ENCODE assay signal across 16 cellular contexts in the genomic region with DNA sequence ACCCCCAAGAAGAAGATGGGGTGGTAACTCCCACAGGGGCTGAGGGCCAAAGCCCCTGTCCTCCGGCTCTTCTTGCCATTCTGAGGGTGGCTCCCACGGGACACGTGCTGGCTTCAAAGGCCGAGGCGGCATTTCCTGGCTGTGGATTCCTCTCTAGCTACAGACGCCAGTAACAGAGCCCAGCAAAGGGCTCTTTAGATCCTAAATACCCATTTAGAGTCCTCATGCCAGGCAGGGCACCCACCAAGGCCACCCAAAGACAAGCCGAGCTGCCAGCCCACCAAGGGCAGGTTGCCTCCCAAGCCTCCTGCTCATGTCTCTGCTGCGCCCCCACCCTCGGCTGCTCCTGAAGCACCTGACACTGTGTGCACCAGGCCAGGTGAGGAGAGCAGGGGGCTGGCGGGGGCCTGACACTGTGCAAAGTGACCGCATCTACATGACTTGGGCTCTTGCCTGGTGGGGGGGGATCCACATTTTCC. TPM values are rescaled to one million over a fixed set of nuclear protein-coding genes. Genes with fewer than 3 reads are reported as not detected.
DNase-seq lines count a peak whose midpoint lies in the region; ATAC-seq and TF ChIP-seq lines count a peak whose summit lies in the region.
"Had no signal": no experiment of that assay in that cellular context is flagged by ENCODE, and none has a peak within 500 bp of the region (broad histone marks: within the 10 kb centered on the region; RNA-seq: fewer than 3 reads in every experiment).

No MANE protein-coding gene starts in this region.

- H4K20me1 ChIP-seq in BLaER1 (peaks cover 47% of the 10 kb centered on the region), IMR-90 (ENCODE audit: insufficient read depth, low read length) (peaks cover 6% of the 10 kb centered on the region; the same call in 1 of the 2 replicates)

- DNase-seq in IMR-90 (no peak), glutamatergic neuron (peak; percentile 29), posterior vena cava (ENCODE audit: low spot score) (peak; percentile 72), Caco-2 (no peak)
- DNase-seq in activated T-cell treated with anti-CD3 and anti-CD28 coated beads, Interleukin-2, amount 50 U/mL, for 4 hours = no peak
- DNase-seq in activated CD4-positive, alpha-beta memory T cell treated with anti-CD3 and anti-CD28 coated beads, Interleukin-2, amount 10 ng/mL, durations not matched to agents 7 days and 5 days = no peak
- DNase-seq: 8988T; AML-193; C1 segment of cervical spinal cord; CD4-positive, alpha-beta T cell; DMS79; GM23248; H9 had no signal

- intact Hi-C loops in IMR-90 (cut with micrococcal nuclease) (no loop called here), posterior vena cava (cut with DNase I) (no loop called here), Caco-2 (cut with micrococcal nuclease; ENCODE audit: unreplicated experiment) (no loop called here)

- CTCF ChIA-PET in IMR-90 (lab: Yijun Ruan, JAX) = no interaction called here
- CTCF ChIA-PET in Caco-2 (lab: Charles Lee) = no interaction called here
- CTCF ChIA-PET in activated CD4-positive, alpha-beta memory T cell treated with anti-CD3 and anti-CD28 coated beads, Interleukin-2, amount 10 ng/mL, durations not matched to agents 7 days and 5 days (lab: Charles Lee) = no interaction called here

- no peak overlapping the region for H4K5ac ChIP-seq in IMR-90 (ENCODE audit: low read depth, low read length)

- no peak overlapping the region for H3K4me3 Mint-ChIP-seq in glutamatergic neuron (ENCODE audit: unreplicated experiment)
- H3K4me3 Mint-ChIP-seq in activated T-cell treated with anti-CD3 and anti-CD28 coated beads, Interleukin-2, amount 50 U/mL, for 4 hours = no peak overlapping the region
- no peak overlapping the region for H3K4me3 Mint-ChIP-seq in Caco-2 (ENCODE audit: unreplicated experiment)
- H3K4me3 Mint-ChIP-seq in activated CD4-positive, alpha-beta memory T cell treated with anti-CD3 and anti-CD28 coated beads, Interleukin-2, amount 10 ng/mL, durations not matched to agents 7 days and 5 days = no peak overlapping the region
- H3K4me3 Mint-ChIP-seq: CD4-positive, alpha-beta T cell; H9 had no signal

- no peak overlapping the region for H3K56ac ChIP-seq in IMR-90 (ENCODE audit: extremely low read depth, insufficient read depth, low read length)

- no peak overlapping the region for H3K23ac ChIP-seq in IMR-90 (ENCODE audit: low read depth, low read length)

- H2BK15ac ChIP-seq in IMR-90 (ENCODE audit: low read depth, low read length) = no peak overlapping the region

- H3K4ac ChIP-seq in IMR-90 (ENCODE audit: low read depth, low read length) = no peak overlapping the region

- H3K4me2 ChIP-seq in BLaER1 (peak overlapping the region; percentile 57), IMR-90 (ENCODE audit: low read depth, low read length) (no peak overlapping the region)

- H2BK5ac ChIP-seq in IMR-90 (ENCODE audit: low read depth, low read length, poor library complexity, severe bottlenecking) = no peak overlapping the region

- H3K27me3 ChIP-seq in BLaER1 = no peaks in the 10 kb centered on the region
- H3K27me3 ChIP-seq in IMR-90 (ENCODE audit: control insufficient read depth, insufficient read depth, low read length) = no peaks in the 10 kb centered on the region
- H3K27me3 ChIP-seq in Caco-2 (replicated peaks; ENCODE audit: control insufficient read depth, insufficient read depth, low read length) = no peaks in the 10 kb centered on the region

- no peak overlapping the region for H4K91ac ChIP-seq in IMR-90 (ENCODE audit: insufficient read depth, low read depth, low read length)

- peaks cover 4% of the 10 kb centered on the region for H3K27me3 Mint-ChIP-seq in glutamatergic neuron (ENCODE audit: unreplicated experiment)
- no peaks in the 10 kb centered on the region for H3K27me3 Mint-ChIP-seq in activated T-cell treated with anti-CD3 and anti-CD28 coated beads, Interleukin-2, amount 50 U/mL, for 4 hours (ENCODE audit: low read depth)
- no peaks in the 10 kb centered on the region for H3K27me3 Mint-ChIP-seq in Caco-2 (ENCODE audit: insufficient read depth, unreplicated experiment)
- no peaks in the 10 kb centered on the region for H3K27me3 Mint-ChIP-seq in activated CD4-positive, alpha-beta memory T cell treated with anti-CD3 and anti-CD28 coated beads, Interleukin-2, amount 10 ng/mL, durations not matched to agents 7 days and 5 days
- H3K27me3 Mint-ChIP-seq: CD4-positive, alpha-beta T cell; IgD-negative memory B cell had no signal

- H3K27ac ChIP-seq in BLaER1 = peak overlapping the region; percentile 51
- no peak overlapping the region for H3K27ac ChIP-seq in IMR-90 (ENCODE audit: insufficient read depth, low read length)
- H3K27ac ChIP-seq: GM23248 had no signal

- dilution Hi-C loops in IMR-90 (cut with HindIII; ENCODE audit: low sequenced_read_pairs, unreplicated experiment) = no loop called here

- H3K14ac ChIP-seq in IMR-90 (replicated peaks; ENCODE audit: low read depth, low read length) = no peak overlapping the region

- TF ChIP-seq CTCF in IMR-90 (conservative IDR thresholded peaks at IDR 0.05; ENCODE audit: low read depth, low read length) (no peak), glutamatergic neuron (IDR thresholded peaks at IDR 0.05; ENCODE audit: partially characterized antibody, unreplicated experiment) (no peak), Caco-2 (IDR thresholded peaks at IDR 0.05; ENCODE audit: insufficient read depth in 1 of 2, low read depth in 1 of 2, low read length in 1 of 2, severe bottlenecking in 1 of 2, unreplicated experiment in 1 of 2) (no peak)

- no peak for TF ChIP-seq RAD21 in IMR-90 (IDR thresholded peaks at IDR 0.05; ENCODE audit: low read length)

- H3K36me3 Mint-ChIP-seq in glutamatergic neuron (ENCODE audit: unreplicated experiment) = no peaks in the 10 kb centered on the region
- H3K36me3 Mint-ChIP-seq in activated T-cell treated with anti-CD3 and anti-CD28 coated beads, Interleukin-2, amount 50 U/mL, for 4 hours (ENCODE audit: insufficient read depth) = no peaks in the 10 kb centered on the region
- peaks cover 9% of the 10 kb centered on the region for H3K36me3 Mint-ChIP-seq in Caco-2 (ENCODE audit: insufficient read depth, unreplicated experiment)
- H3K36me3 Mint-ChIP-seq in activated CD4-positive, alpha-beta memory T cell treated with anti-CD3 and anti-CD28 coated beads, Interleukin-2, amount 10 ng/mL, durations not matched to agents 7 days and 5 days (ENCODE audit: low read depth) = no peaks in the 10 kb centered on the region
- H3K36me3 Mint-ChIP-seq: IgD-negative memory B cell had no signal

- no peak overlapping the region for H2BK20ac ChIP-seq in IMR-90 (ENCODE audit: low read depth, low read length)

- no peak overlapping the region; the same call in 1 of the 2 replicates for H3K9ac ChIP-seq in BLaER1
- H3K9ac ChIP-seq in IMR-90 (ENCODE audit: low read depth, low read length) = no peak overlapping the region
- H3K9ac ChIP-seq: GM23248 had no signal

- H3K4me1 Mint-ChIP-seq in glutamatergic neuron (ENCODE audit: low read depth, unreplicated experiment) (peaks cover 2% of the 10 kb centered on the region), Caco-2 (ENCODE audit: low read depth, unreplicated experiment) (no peaks in the 10 kb centered on the region)
- H3K4me1 Mint-ChIP-seq in activated T-cell treated with anti-CD3 and anti-CD28 coated beads, Interleukin-2, amount 50 U/mL, for 4 hours (ENCODE audit: low read depth) = no peaks in the 10 kb centered on the region
- H3K4me1 Mint-ChIP-seq in activated CD4-positive, alpha-beta memory T cell treated with anti-CD3 and anti-CD28 coated beads, Interleukin-2, amount 10 ng/mL, durations not matched to agents 7 days and 5 days = peaks cover 5% of the 10 kb centered on the region

- no peak overlapping the region for H3K18ac ChIP-seq in IMR-90 (ENCODE audit: low read depth, low read length)

- no peaks in the 10 kb centered on the region for H3K9me3 ChIP-seq in BLaER1
- H3K9me3 ChIP-seq in IMR-90 (ENCODE audit: control insufficient read depth, insufficient read depth, low read length) = no peaks in the 10 kb centered on the region
- no peaks in the 10 kb centered on the region for H3K9me3 ChIP-seq in Caco-2

- H3K9me3 Mint-ChIP-seq in glutamatergic neuron (ENCODE audit: unreplicated experiment) (peaks cover 2% of the 10 kb centered on the region), Caco-2 (ENCODE audit: unreplicated experiment) (no peaks in the 10 kb centered on the region)
- no peaks in the 10 kb centered on the region for H3K9me3 Mint-ChIP-seq in activated T-cell treated with anti-CD3 and anti-CD28 coated beads, Interleukin-2, amount 50 U/mL, for 4 hours
- H3K9me3 Mint-ChIP-seq in activated CD4-positive, alpha-beta memory T cell treated with anti-CD3 and anti-CD28 coated beads, Interleukin-2, amount 10 ng/mL, durations not matched to agents 7 days and 5 days = no peaks in the 10 kb centered on the region
- H3K9me3 Mint-ChIP-seq: CD4-positive, alpha-beta T cell; H9; IgD-negative memory B cell had no signal

- H2AK5ac ChIP-seq in IMR-90 (ENCODE audit: low read depth, low read length) = no peak overlapping the region

- no peak overlapping the region for H4K8ac ChIP-seq in IMR-90 (ENCODE audit: low read depth in 2 of 2, low read length in 2 of 2)

- no peak for ATAC-seq in IMR-90 (ENCODE audit: low read depth)
- ATAC-seq in activated T-cell treated with anti-CD3 and anti-CD28 coated beads, Interleukin-2, amount 50 U/mL, for 4 hours = no peak
- ATAC-seq: GM12878 had no signal

- H3K9me1 ChIP-seq in IMR-90 (ENCODE audit: insufficient read depth, low read length) = no peaks in the 10 kb centered on the region

- H2AK9ac ChIP-seq in IMR-90 (replicated peaks; ENCODE audit: low read depth, low read length, poor library complexity) = peak overlapping the region; percentile 24

- no peak for TF ChIP-seq POLR2A in IMR-90 (IDR thresholded peaks at IDR 0.05; ENCODE audit: low read depth, low read length)

- BruUV-seq in IMR-90 (replicated peaks; lab: Mats Ljungman, UMichigan) (no TSS peak), Caco-2 (replicated peaks; lab: Mats Ljungman, UMichigan) (no TSS peak)

- POLR2A ChIA-PET in IMR-90 (lab: Charles Lee; ENCODE audit: unreplicated experiment) (no interaction called here), Caco-2 (lab: Charles Lee) (interaction anchor here (0.5 kb wide), 1 partner anchor 232 kb away, joined by 3 read pairs; no protein-coding TSS in a partner anchor)
- POLR2A ChIA-PET in activated CD4-positive, alpha-beta memory T cell treated with anti-CD3 and anti-CD28 coated beads, Interleukin-2, amount 10 ng/mL, durations not matched to agents 7 days and 5 days (lab: Charles Lee) = no interaction called here

- H3K79me1 ChIP-seq in IMR-90 (ENCODE audit: low read depth in 1 of 2, low read length in 2 of 2) = peaks cover 0 to 11% of the 10 kb centered on the region in 2 experiments; a peak in 2 of 4 replicates

- no peak overlapping the region for H2AFZ ChIP-seq in IMR-90 (replicated peaks; ENCODE audit: low read length, poor library complexity)
- H2AFZ ChIP-seq: GM23248 had no signal

- H3K4me3 ChIP-seq in BLaER1 (no peak overlapping the region), IMR-90 (ENCODE audit: insufficient read depth, low read depth, low read length) (no peak overlapping the region), Caco-2 (ENCODE audit: low read depth, low read length) (no peak overlapping the region)
- H3K4me3 ChIP-seq: GM12878, GM23248 had no signal

- H2BK120ac ChIP-seq in IMR-90 (ENCODE audit: low read depth, low read length) = no peak overlapping the region

- H3K27ac Mint-ChIP-seq in glutamatergic neuron (ENCODE audit: unreplicated experiment) (no peak overlapping the region), Caco-2 (ENCODE audit: unreplicated experiment) (no peak overlapping the region)
- H3K27ac Mint-ChIP-seq in activated CD4-positive, alpha-beta memory T cell treated with anti-CD3 and anti-CD28 coated beads, Interleukin-2, amount 10 ng/mL, durations not matched to agents 7 days and 5 days = no peak overlapping the region
- H3K27ac Mint-ChIP-seq: CD4-positive, alpha-beta T cell; H9; IgD-negative memory B cell had no signal

- peaks cover 59% of the 10 kb centered on the region for H3K4me1 ChIP-seq in BLaER1
- peaks cover 2% of the 10 kb centered on the region; the same call in 1 of the 2 replicates for H3K4me1 ChIP-seq in IMR-90 (ENCODE audit: control insufficient read depth, insufficient read depth, low read length)
- peaks cover 1% of the 10 kb centered on the region; the same call in 1 of the 2 replicates for H3K4me1 ChIP-seq in Caco-2

- in situ Hi-C loops in IMR-90 (cut with MboI; ENCODE audit: low sequenced_read_pairs) = no loop called here

- WGBS in IMR-90 (ENCODE audit: extremely low coverage in 2 of 2, insufficient read length in 1 of 2), 2 experiments = no CpG with 5 or more reads among the region's 11 CpGs

- H3K36me3 ChIP-seq in BLaER1 (peaks cover 52% of the 10 kb centered on the region), IMR-90 (ENCODE audit: control insufficient read depth, insufficient read depth, low read length) (peaks cover 44% of the 10 kb centered on the region; the same call in 1 of the 2 replicates), Caco-2 (ENCODE audit: control insufficient read depth, insufficient read depth, low read length) (no peaks in the 10 kb centered on the region; the same call in 1 of the 2 replicates)

RNA-seq across cellular contexts. Expression of a gene that starts 5.7 kb away (rescaled TPM):
- total RNA-seq in IMR-90 (2012; rRNA removed) = 6.1 and 7.8 TPM in 2 replicates
- 18.9 and 24.9 TPM in 2 replicates for polyA plus RNA-seq in IMR-90 (2012; rRNA removed)
- polyA plus RNA-seq in IMR-90 (2012; cell fraction: cytosol; rRNA removed) = 13.7 and 28.5 TPM in 2 replicates
- 33.5 and 98.4 TPM in 2 replicates for polyA plus RNA-seq in IMR-90 (2012; cell fraction: nucleus; rRNA removed; ENCODE audit: low replicate concordance)
- total RNA-seq in glutamatergic neuron (ENCODE audit: unreplicated experiment) = 67.1 TPM
- total RNA-seq in posterior vena cava = 10 to 100 TPM; 15.0 to 16.9 TPM
- 10 to 100 TPM; 26.7 to 39.9 (median 28.8) TPM for total RNA-seq in activated T-cell treated with anti-CD3 and anti-CD28 coated beads, Interleukin-2, amount 50 U/mL, for 4 hours
- total RNA-seq in Caco-2 (2022) = 14.1 and 17.3 TPM in 2 replicates
- total RNA-seq in activated CD4-positive, alpha-beta memory T cell treated with anti-CD3 and anti-CD28 coated beads, Interleukin-2, amount 10 ng/mL, durations not matched to agents 7 days and 5 days = 10 to 100 TPM; 23.2 to 28.3 TPM

RNA-seq across cellular contexts. Expression of a gene that starts 19.4 kb away (rescaled TPM):
- total RNA-seq in IMR-90 (2012; rRNA removed) (5.6 and 6.6 TPM in 2 replicates), glutamatergic neuron (ENCODE audit: unreplicated experiment) (30.6 TPM), posterior vena cava (1 to 10 TPM; 7.9 to 9.1 TPM), Caco-2 (2022) (57.6 and 60.7 TPM in 2 replicates)
- 19.4 and 21.1 TPM in 2 replicates for polyA plus RNA-seq in IMR-90 (2012; rRNA removed)
- polyA plus RNA-seq in IMR-90 (2012; cell fraction: cytosol; rRNA removed) = 14.3 and 24.4 TPM in 2 replicates
- 41.3 and 99.0 TPM in 2 replicates for polyA plus RNA-seq in IMR-90 (2012; cell fraction: nucleus; rRNA removed; ENCODE audit: low replicate concordance)
- total RNA-seq in activated T-cell treated with anti-CD3 and anti-CD28 coated beads, Interleukin-2, amount 50 U/mL, for 4 hours = 10 to 100 TPM; 42.7 to 45.0 (median 43.5) TPM
- 10 to 100 TPM; 21.2 to 22.0 TPM for total RNA-seq in activated CD4-positive, alpha-beta memory T cell treated with anti-CD3 and anti-CD28 coated beads, Interleukin-2, amount 10 ng/mL, durations not matched to agents 7 days and 5 days

Comparison
In these comparisons a context has a peak if more than half of its experiments do, and no peak if none do; other contexts are left out.
1. DNase-seq: peak in glutamatergic neuron (single experiment) and posterior vena cava (single experiment); none in IMR-90 (single experiment), activated T-cell treated with anti-CD3 and anti-CD28 coated beads, Interleukin-2, amount 50 U/mL, for 4 hours (single experiment), Caco-2 (0 of 2) and activated CD4-positive, alpha-beta memory T cell treated with anti-CD3 and anti-CD28 coated beads, Interleukin-2, amount 10 ng/mL, durations not matched to agents 7 days and 5 days (single experiment).